Comparison of ENCODE assay signal across 15 cellular contexts in genomic region chr18:74507927-74508326, GRCh38. TPM values are rescaled to one million over a fixed set of nuclear protein-coding genes. Genes with fewer than 3 reads are reported as not detected.
"Had no signal": no experiment of that assay in that cellular context is flagged by ENCODE, and none has a peak within 500 bp of the region (broad histone marks: within the 10 kb centered on the region; RNA-seq: fewer than 3 reads in every experiment).

No MANE protein-coding gene starts in this region.

- ATAC-seq: activated CD8-positive, alpha-beta memory T cell treated with anti-CD3 and anti-CD28 coated beads, Interleukin-2, amount 10 ng/mL, durations not matched to agents 7 days and 5 days; left lung had no signal

- H3K27me3 Mint-ChIP-seq: activated CD8-positive, alpha-beta memory T cell treated with anti-CD3 and anti-CD28 coated beads, Interleukin-2, amount 10 ng/mL, durations not matched to agents 7 days and 5 days; natural killer cell treated with Interleukin-12 subunit alpha and Interleukin-12 subunit beta and Interleukin-15 and Interleukin-18, amount 100 ng/mL, for 72 hours had no signal

- H3K9me3 ChIP-seq: esophagus muscularis mucosa, left lung, tibial nerve had no signal

- H3K4me3 ChIP-seq: esophagus muscularis mucosa, left lung, tibial nerve had no signal

- H3K9me3 Mint-ChIP-seq: natural killer cell treated with Interleukin-12 subunit alpha and Interleukin-12 subunit beta and Interleukin-15 and Interleukin-18, amount 100 ng/mL, for 72 hours had no signal

- H3K4me3 Mint-ChIP-seq: activated CD8-positive, alpha-beta memory T cell treated with anti-CD3 and anti-CD28 coated beads, Interleukin-2, amount 10 ng/mL, durations not matched to agents 7 days and 5 days; natural killer cell treated with Interleukin-12 subunit alpha and Interleukin-12 subunit beta and Interleukin-15 and Interleukin-18, amount 100 ng/mL, for 72 hours had no signal

- H3K27ac ChIP-seq: esophagus muscularis mucosa, left lung, tibial nerve had no signal

- H3K27ac Mint-ChIP-seq: activated CD8-positive, alpha-beta memory T cell treated with anti-CD3 and anti-CD28 coated beads, Interleukin-2, amount 10 ng/mL, durations not matched to agents 7 days and 5 days had no signal

- DNase-seq: activated CD4-positive, alpha-beta T cell treated with anti-CD3 and anti-CD28 coated beads, Interleukin-2, amount 50 U/mL, for 1 hour; activated CD8-positive, alpha-beta memory T cell treated with anti-CD3 and anti-CD28 coated beads, Interleukin-2, amount 10 ng/mL, durations not matched to agents 7 days and 5 days; activated gamma-delta T cell; activated T-cell treated with anti-CD3 and anti-CD28 coated beads, Interleukin-2, amount 50 U/mL, for 48 hours; central memory CD4-positive, alpha-beta T cell; dermis blood vessel endothelial cell; stimulated activated CD4-positive, alpha-beta T cell treated with anti-CD3 and anti-CD28 coated beads, Interleukin-2, amount 100 ng/mL, for 48 hours; stimulated activated CD8-positive, alpha-beta memory T cell treated with anti-CD3 and anti-CD28 coated beads, Interleukin-4, amount 100 ng/mL, for 48 hours; T-helper 2 cell had no signal

- H3K27me3 ChIP-seq: esophagus muscularis mucosa, left lung, tibial nerve had no signal

RNA-seq across cellular contexts. Expression of gene CNDP1, which starts 26.4 kb away (rescaled TPM):
- total RNA-seq: dermis blood vessel endothelial cell, esophagus muscularis mucosa, fibroblast of villous mesenchyme, left lung, osteocyte had no signal

RNA-seq across cellular contexts. Expression of gene DIPK1C, which starts 50.8 kb away (rescaled TPM):
- total RNA-seq: activated CD8-positive, alpha-beta memory T cell treated with anti-CD3 and anti-CD28 coated beads, Interleukin-2, amount 10 ng/mL, durations not matched to agents 7 days and 5 days; dermis blood vessel endothelial cell; fibroblast of villous mesenchyme; left lung; natural killer cell treated with Interleukin-12 subunit alpha and Interleukin-12 subunit beta and Interleukin-15 and Interleukin-18, amount 100 ng/mL, for 72 hours; osteocyte had no signal
